Comparison of ENCODE assay signal across 8 cellular contexts in genomic region chr13:50594276-50594970, GRCh38.
A peak's percentile ranks its signal among the peaks of the same experiment; 100 is the strongest.
DNase-seq lines count a peak whose midpoint lies in the region; ATAC-seq and TF ChIP-seq lines count a peak whose summit lies in the region.

No MANE protein-coding gene starts in this region.

- peak; percentile 42 for TF ChIP-seq RAD21 in SK-N-SH (IDR thresholded peaks at IDR 0.05; ENCODE audit: low read length)

- TF ChIP-seq EP300 in SK-N-SH (IDR thresholded peaks at IDR 0.05; ENCODE audit: borderline replicate concordance in 1 of 2, low read depth in 1 of 2, low read length in 1 of 2) = no peak

- no peak overlapping the region for H2AFZ ChIP-seq in SK-N-SH (ENCODE audit: low read depth)

- CTCF ChIA-PET in SK-N-SH (lab: Yijun Ruan, JAX) = interaction anchor here (0.7 to 1.0 kb wide), 2 partner anchors 9 to 317 kb away, joined by 3 to 5 read pairs; no protein-coding TSS in a partner anchor

- no peak overlapping the region for H3K9ac ChIP-seq in SK-N-SH

- no peaks in the 10 kb centered on the region for H3K79me2 ChIP-seq in SK-N-SH (ENCODE audit: insufficient read depth)

- H3K9me3 ChIP-seq in SK-N-SH = no peaks in the 10 kb centered on the region
- H3K9me3 ChIP-seq in effector memory CD4-positive, alpha-beta T cell (ENCODE audit: control insufficient read depth, low read length) = no peaks in the 10 kb centered on the region

- H3F3A ChIP-seq in SK-N-SH (replicated peaks; ENCODE audit: insufficient read depth) = peaks cover 33% of the 10 kb centered on the region

- POLR2A ChIA-PET in SK-N-SH (lab: Yijun Ruan, JAX) = no interaction called here

- H3K27me3 ChIP-seq in SK-N-SH (ENCODE audit: insufficient read depth) = no peaks in the 10 kb centered on the region
- no peaks in the 10 kb centered on the region for H3K27me3 ChIP-seq in effector memory CD4-positive, alpha-beta T cell (replicated peaks; ENCODE audit: control insufficient read depth, insufficient read depth, low read length, poor library complexity, severe bottlenecking)

- WGBS in SK-N-SH (ENCODE audit: low lambda C conversion rate) = 95% methylated on average over 10 of the region's 10 CpGs

- ATAC-seq in SK-N-SH treated with all-trans-retinoic acid at 6 μM for 48 hours (no peak), HG02763 (IDR thresholded peaks at IDR 0.05; ENCODE audit: unreplicated experiment) (peak; percentile 88)

- H4K20me1 ChIP-seq in SK-N-SH (ENCODE audit: insufficient read depth) = no peaks in the 10 kb centered on the region

- H3K27ac ChIP-seq in SK-N-SH (ENCODE audit: low read depth in 2 of 2, low read length in 1 of 2) = no peak overlapping the region
- no peak overlapping the region for H3K27ac ChIP-seq in effector memory CD4-positive, alpha-beta T cell (ENCODE audit: insufficient read depth, low read length, poor library complexity, severe bottlenecking)

- DNase-seq in SK-N-SH (peak; percentile 27), NCI-H2107 (lab: John Stamatoyannopoulos, UW) (peak; percentile 57), germinal center (ENCODE audit: low spot score) (peak; percentile 55), D341Med (ENCODE audit: low spot score) (no peak), 8988T (no peak)
- no peak for DNase-seq in effector memory CD4-positive, alpha-beta T cell

- H3K9me2 ChIP-seq in SK-N-SH = no peaks in the 10 kb centered on the region

- H3K4me3 ChIP-seq in SK-N-SH (ENCODE audit: low read depth in 2 of 2, low read length in 1 of 2) = no peak overlapping the region
- H3K4me3 ChIP-seq in effector memory CD4-positive, alpha-beta T cell (ENCODE audit: insufficient read depth, low read depth, low read length, poor library complexity, severe bottlenecking) = no peak overlapping the region

- peaks cover 0 to 6% of the 10 kb centered on the region in 2 experiments for H3K36me3 ChIP-seq in SK-N-SH (replicated peaks in 1 of 2; ENCODE audit: control insufficient read depth in 1 of 2, insufficient read depth in 2 of 2, low read length in 1 of 2)
- no peaks in the 10 kb centered on the region for H3K36me3 ChIP-seq in effector memory CD4-positive, alpha-beta T cell (ENCODE audit: control insufficient read depth, insufficient read depth, low read length)

- H3K4me1 ChIP-seq in SK-N-SH (ENCODE audit: control insufficient read depth in 1 of 2, insufficient read depth in 2 of 2, low read depth in 1 of 2, low read length in 1 of 2) = peaks cover 17 to 19% of the 10 kb centered on the region in 2 experiments; a peak in 3 of 4 replicates
- peaks cover 11% of the 10 kb centered on the region for H3K4me1 ChIP-seq in effector memory CD4-positive, alpha-beta T cell (ENCODE audit: control insufficient read depth, insufficient read depth, low read length, poor library complexity, severe bottlenecking)

- H3K4me2 ChIP-seq in SK-N-SH = no peak overlapping the region

- no peak for TF ChIP-seq CTCF in SK-N-SH (IDR thresholded peaks at IDR 0.05)

TF ChIP-seq in SK-N-SH, 30 proteins besides CTCF, POLR2A, EP300 and RAD21:
- TF ChIP-seq SMC3 (IDR thresholded peaks at IDR 0.05; ENCODE audit: low read depth, low read length) = peak; percentile 21; the same call in 1 of the 2 replicates
- no peak for TF ChIP-seq MEF2A (IDR thresholded peaks at IDR 0.05; ENCODE audit: borderline replicate concordance, low read depth)

TF ChIP-seq in SK-N-SH treated with all-trans-retinoic acid at 6 μM for 48 hours, 23 proteins besides CTCF, POLR2A, EP300 and RAD21 (continues in another document):
- TF ChIP-seq GLIS3 (CRISPR knock-in tag; IDR thresholded peaks at IDR 0.05) = no peak
- no peak for TF ChIP-seq PATZ1 (CRISPR knock-in tag; IDR thresholded peaks at IDR 0.05; ENCODE audit: borderline replicate concordance)
- TF ChIP-seq ARNTL (CRISPR knock-in tag; IDR thresholded peaks at IDR 0.05; ENCODE audit: borderline replicate concordance, low read depth) = no peak
- no peak for TF ChIP-seq ZNF8 (CRISPR knock-in tag; IDR thresholded peaks at IDR 0.05)
- TF ChIP-seq CREB5 (CRISPR knock-in tag; IDR thresholded peaks at IDR 0.05; ENCODE audit: low read depth) = no peak
- TF ChIP-seq ZNF70 (CRISPR knock-in tag; IDR thresholded peaks at IDR 0.05) = no peak
- no peak for TF ChIP-seq ZFP30 (CRISPR knock-in tag; IDR thresholded peaks at IDR 0.05)
- no peak for TF ChIP-seq BACH2 (CRISPR knock-in tag; IDR thresholded peaks at IDR 0.05; ENCODE audit: borderline replicate concordance)
- TF ChIP-seq ISL1 (CRISPR knock-in tag; IDR thresholded peaks at IDR 0.05) = no peak
- TF ChIP-seq SNAI2 (CRISPR knock-in tag; IDR thresholded peaks at IDR 0.05) = no peak
- no peak for TF ChIP-seq CSDC2 (CRISPR knock-in tag; IDR thresholded peaks at IDR 0.05)
- no peak for TF ChIP-seq PPARA (CRISPR knock-in tag; IDR thresholded peaks at IDR 0.05; ENCODE audit: borderline replicate concordance)
- no peak for TF ChIP-seq TOX (CRISPR knock-in tag; IDR thresholded peaks at IDR 0.05; ENCODE audit: borderline replicate concordance)
- no peak for TF ChIP-seq ESRRG (CRISPR knock-in tag; IDR thresholded peaks at IDR 0.05)
- no peak for TF ChIP-seq CSRNP3 (CRISPR knock-in tag; IDR thresholded peaks at IDR 0.05)
- TF ChIP-seq OSR1 (CRISPR knock-in tag; IDR thresholded peaks at IDR 0.05) = no peak
- no peak for TF ChIP-seq TSHZ2 (CRISPR knock-in tag; IDR thresholded peaks at IDR 0.05)
- TF ChIP-seq ZNF565 (CRISPR knock-in tag; conservative IDR thresholded peaks at IDR 0.05; ENCODE audit: low read depth) = no peak
- no peak for TF ChIP-seq ZC3H10 (CRISPR knock-in tag; IDR thresholded peaks at IDR 0.05)

Comparison
In these comparisons a context has a peak if more than half of its experiments do, and no peak if none do; other contexts are left out.
1. DNase-seq: peak in SK-N-SH (single experiment), NCI-H2107 (single experiment) and germinal center (single experiment); none in D341Med (single experiment), 8988T (single experiment) and effector memory CD4-positive, alpha-beta T cell (0 of 3).